ENCODE assay signal across 20 cellular contexts in the genomic region with DNA sequence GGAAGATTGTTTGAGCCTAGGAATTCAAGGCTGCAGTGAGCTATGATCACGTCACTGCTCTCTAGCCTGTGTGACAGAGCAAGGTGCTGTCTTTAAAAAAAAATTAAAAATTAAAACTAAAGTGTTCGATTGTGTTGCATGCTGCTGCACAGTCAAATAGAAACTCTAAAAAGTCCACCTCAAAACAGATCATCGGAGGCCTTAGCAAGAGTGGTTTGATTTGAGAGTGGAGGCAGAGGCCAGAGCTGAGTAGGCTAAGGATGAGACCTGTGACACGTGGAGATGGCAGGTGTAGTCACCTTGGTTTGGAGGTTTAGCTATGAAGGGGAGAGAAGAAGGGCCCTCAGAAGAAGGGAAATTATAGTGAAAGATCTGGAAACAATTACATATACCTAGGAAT. TPM values are rescaled to one million over a fixed set of nuclear protein-coding genes. Genes with fewer than 3 reads are reported as not detected.
DNase-seq lines count a peak whose midpoint lies in the region; ATAC-seq and TF ChIP-seq lines count a peak whose summit lies in the region.
"Had no signal": no experiment of that assay in that cellular context is flagged by ENCODE, and none has a peak within 500 bp of the region (broad histone marks: within the 10 kb centered on the region; RNA-seq: fewer than 3 reads in every experiment).

No MANE protein-coding gene starts in this region.

- ATAC-seq in heart left ventricle (no peak), right cardiac atrium (no peak), GM19351 (IDR thresholded peaks at IDR 0.05; ENCODE audit: unreplicated experiment) (peak; percentile 59)
- ATAC-seq: A549 had no signal

- WGBS in heart left ventricle, 4 donors = 93 to 97% (median 95%) methylated on average over 4 of the region's 4 CpGs
- 96% methylated on average over 4 of the region's 4 CpGs for WGBS in right cardiac atrium
- 73 to 76% methylated on average over 4 of the region's 4 CpGs for WGBS in tibial nerve, 2 donors

- TF ChIP-seq POLR2A in heart left ventricle (IDR thresholded peaks at IDR 0.05) (no peak), tibial nerve (IDR thresholded peaks at IDR 0.05) (no peak)

- H3K4me3 ChIP-seq in heart left ventricle (no peak overlapping the region), right cardiac atrium (ENCODE audit: low read length) (no peak overlapping the region), dorsolateral prefrontal cortex (no peak overlapping the region), tibial nerve (no peak overlapping the region)
- H3K4me3 ChIP-seq: A549 had no signal

- no peak for DNase-seq in heart left ventricle
- DNase-seq in right cardiac atrium = no peak
- no peak for DNase-seq in dorsolateral prefrontal cortex
- DNase-seq in tibial nerve (ENCODE audit: low spot score in 2 of 2) = no peak
- DNase-seq in stimulated activated CD8-positive, alpha-beta memory T cell treated with anti-CD3 and anti-CD28 coated beads, Interleukin-4, amount 100 ng/mL, for 48 hours = no peak
- no peak for DNase-seq in NCI-H1092 treated with DMSO at 0.1 percent for 48 hours (lab: John Stamatoyannopoulos, UW)
- DNase-seq: Caco-2; CD4-positive, alpha-beta T cell; DMS153; GDM1; HFFc6; Karpas-422; NCI-H1048; NCI-H1436 treated with DMSO at 0.1 percent for 48 hours; NCI-H2029; NCI-H345; NCI-H524 treated with DMSO at 0.1 percent for 48 hours; SIG-M5 had no signal

- intact Hi-C loops in heart left ventricle (cut with DNase I) = loop anchor here in 6 of 10 donors (5.0 to 10.0 kb wide), 7 partner anchors 51 to 131 kb away; no protein-coding TSS in a partner anchor
- intact Hi-C loops in right cardiac atrium (cut with DNase I) = no loop called here
- intact Hi-C loops in dorsolateral prefrontal cortex (cut with DNase I) = loop anchor here (5.0 to 10.0 kb wide), 2 partner anchors 47 to 86 kb away; no protein-coding TSS in a partner anchor

- no peak for TF ChIP-seq EP300 in tibial nerve (IDR thresholded peaks at IDR 0.05)

- H3K27ac ChIP-seq in heart left ventricle (peak overlapping the region in 11 of 12 donors; percentile 15 to 76 (median 55)), right cardiac atrium (ENCODE audit: low read length) (no peak overlapping the region), dorsolateral prefrontal cortex (peak overlapping the region in 32 of 59 donors; percentile 3 to 93 (median 82)), tibial nerve (peak overlapping the region; percentile 43 to 92 (median 68))
- H3K27ac ChIP-seq: A549 had no signal

- peaks cover 0 to 3% (median 0%) of the 10 kb centered on the region in 9 donors for H3K36me3 ChIP-seq in heart left ventricle
- peaks cover 0 to 8% (median 0%) of the 10 kb centered on the region in 3 donors for H3K36me3 ChIP-seq in tibial nerve

- TF ChIP-seq CTCF in heart left ventricle (IDR thresholded peaks at IDR 0.05) (no peak), dorsolateral prefrontal cortex (IDR thresholded peaks at IDR 0.05 in 54 of 56, conservative IDR thresholded peaks at IDR 0.05 in 2 of 56; ENCODE audit: low read depth in 1 of 56, partially characterized antibody in 56 of 56) (no peak), tibial nerve (IDR thresholded peaks at IDR 0.05) (no peak)

- peaks cover 0 to 40% (median 25%) of the 10 kb centered on the region in 12 donors for H3K4me1 ChIP-seq in heart left ventricle
- peaks cover 4% of the 10 kb centered on the region for H3K4me1 ChIP-seq in right cardiac atrium (ENCODE audit: control insufficient read depth, insufficient read depth, low read length)
- H3K4me1 ChIP-seq in tibial nerve = peaks cover 0 to 47% (median 10%) of the 10 kb centered on the region in 4 donors
- H3K4me1 ChIP-seq: Caco-2 had no signal

- H3K9me3 ChIP-seq in heart left ventricle (no peaks in the 10 kb centered on the region), right cardiac atrium (ENCODE audit: control insufficient read depth, low read length) (no peaks in the 10 kb centered on the region), tibial nerve (no peaks in the 10 kb centered on the region)
- H3K9me3 ChIP-seq: A549, Caco-2 had no signal

- H3K27me3 ChIP-seq in heart left ventricle = no peaks in the 10 kb centered on the region
- H3K27me3 ChIP-seq in right cardiac atrium (ENCODE audit: control insufficient read depth, insufficient read depth) = no peaks in the 10 kb centered on the region
- H3K27me3 ChIP-seq in dorsolateral prefrontal cortex = no peaks in the 10 kb centered on the region
- no peaks in the 10 kb centered on the region for H3K27me3 ChIP-seq in tibial nerve

RNA-seq across cellular contexts. Expression of a gene that starts 2.8 kb away (rescaled TPM):
- total RNA-seq in heart left ventricle (10 to 100 TPM in 3 of 9 donors, 1 to 10 TPM in 6; 6.4 to 12.3 (median 9.5) TPM), right cardiac atrium (10 to 100 TPM in 3 of 4 donors, 1 to 10 TPM in 1; 8.4 to 13.8 (median 11.4) TPM), dorsolateral prefrontal cortex (10 to 100 TPM; 15.0 to 85.4 (median 26.8) TPM), tibial nerve (10 to 100 TPM; 43.8 to 80.2 (median 65.3) TPM)
- polyA plus RNA-seq in heart left ventricle (1 to 10 TPM; 6.0 to 7.9 TPM), right cardiac atrium (6.1 TPM)

Comparison
In these comparisons a context has a peak if more than half of its experiments do, and no peak if none do; other contexts are left out.
1. intact Hi-C loops: an anchor here in heart left ventricle (5.0 to 10.0 kb wide) and dorsolateral prefrontal cortex (5.0 to 10.0 kb wide); none called in right cardiac atrium.